ENCODE assay signal across 8 cellular contexts in the genomic region with DNA sequence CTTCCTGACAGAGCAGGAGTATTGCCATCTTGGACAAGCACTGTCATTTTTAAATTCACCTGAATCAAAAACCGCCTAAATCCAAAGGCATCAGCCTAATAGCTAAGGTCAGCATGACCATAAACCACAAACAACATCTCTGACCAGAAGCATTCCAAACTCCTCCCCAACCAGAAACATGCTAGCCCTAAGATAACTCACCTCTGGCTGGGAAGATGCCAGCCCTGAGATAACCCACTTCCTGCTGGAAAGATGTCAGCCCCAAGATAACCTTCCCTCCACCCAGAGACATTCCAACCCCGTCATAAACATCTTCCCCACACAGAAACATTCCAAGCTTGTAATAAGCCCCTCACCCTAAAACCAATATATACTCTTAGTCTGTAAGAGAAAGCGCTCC.
DNase-seq lines count a peak whose midpoint lies in the region; FAIRE-seq and TF ChIP-seq lines count a peak whose summit lies in the region.
"Not testable (repeated sequence)": the region's sequence is repeated elsewhere in the genome, so short reads cannot be mapped to it uniquely, and the experiment has no call there.

No MANE protein-coding gene starts in this region.

- peak; percentile 73 for FAIRE-seq in keratinocyte (lab: Jason Lieb, UNC)

- not testable (repeated sequence) for H3K4me2 ChIP-seq in keratinocyte (ENCODE audit: control insufficient read depth, extremely low read depth, insufficient read depth, low read depth, low read length); trophoblast cell (ENCODE audit: low read length)

- not testable (repeated sequence) for H3K23ac ChIP-seq in trophoblast cell (ENCODE audit: low read length)

- H3K36me3 ChIP-seq in keratinocyte (ENCODE audit: control insufficient read depth in 2 of 2, extremely low read depth in 1 of 2, insufficient read depth in 2 of 2, low read length in 2 of 2); trophoblast cell (ENCODE audit: control insufficient read depth in 1 of 2, insufficient read depth in 2 of 2, low read length in 2 of 2): not testable (repeated sequence)

- H3K9me1 ChIP-seq in keratinocyte (ENCODE audit: control insufficient read depth, extremely low read depth, insufficient read depth, low read length) = not testable (repeated sequence)

- H3K27me3 ChIP-seq in keratinocyte (ENCODE audit: control insufficient read depth, extremely low read depth, insufficient read depth, low read length); trophoblast cell (ENCODE audit: insufficient read depth, low read length): not testable (repeated sequence)

- not testable (repeated sequence) for H3K9me3 ChIP-seq in keratinocyte (ENCODE audit: control insufficient read depth, low read depth, low read length); trophoblast cell (ENCODE audit: insufficient read depth, low read depth, low read length)

- not testable (repeated sequence) for TF ChIP-seq CTCF in AG10803 (conservative IDR thresholded peaks at IDR 0.05; ENCODE audit: low read length); choroid plexus epithelial cell (conservative IDR thresholded peaks at IDR 0.05; ENCODE audit: low read depth, low read length); keratinocyte (optimal IDR thresholded peaks at IDR 0.05 in 1 of 3, IDR thresholded peaks at IDR 0.05 in 1 of 3, conservative IDR thresholded peaks at IDR 0.05 in 1 of 3; ENCODE audit: extremely low read depth in 1 of 3, insufficient read depth in 2 of 3, low read length in 3 of 3)

- not testable (repeated sequence) for H2AK5ac ChIP-seq in trophoblast cell (ENCODE audit: low read length)

- no CpG with 5 or more reads among the region's 3 CpGs for WGBS in trophoblast cell (ENCODE audit: extremely low coverage, insufficient coverage, insufficient read length)

- H2BK5ac ChIP-seq in trophoblast cell (ENCODE audit: low read depth, low read length, poor library complexity) = not testable (repeated sequence)

- H4K12ac ChIP-seq in trophoblast cell (ENCODE audit: low read depth, low read length) = not testable (repeated sequence)

- not testable (repeated sequence) for H3K79me1 ChIP-seq in trophoblast cell (ENCODE audit: low read length)

- H4K8ac ChIP-seq in trophoblast cell (ENCODE audit: low read depth, low read length) = not testable (repeated sequence)

- peak overlapping the region; percentile 50 for H2BK120ac ChIP-seq in trophoblast cell (ENCODE audit: insufficient read depth, low read length, poor library complexity)

- DNase-seq in AG10803 (ENCODE audit: low read depth) (peak; percentile 10), ELF-1 (ENCODE audit: low read depth, low spot score) (peak; percentile 25), HT1080 (ENCODE audit: low read depth) (peak; percentile 36), NCI-H226 (peak; percentile 80), SW480 (ENCODE audit: low spot score) (peak; percentile 34), choroid plexus epithelial cell (ENCODE audit: low read depth) (peak; percentile 12), keratinocyte (ENCODE audit: low read depth, low spot score) (peak; percentile 9)
- not testable (repeated sequence) for DNase-seq in trophoblast cell

- H3K4me3 ChIP-seq in AG10803 (ENCODE audit: low read length); choroid plexus epithelial cell (ENCODE audit: low read depth, low read length); keratinocyte (ENCODE audit: control insufficient read depth in 2 of 3, extremely low read depth in 1 of 3, insufficient read depth in 2 of 3, low read depth in 1 of 3, low read length in 3 of 3); trophoblast cell (ENCODE audit: low read depth, low read length): not testable (repeated sequence)

- not testable (repeated sequence) for H3K14ac ChIP-seq in trophoblast cell (ENCODE audit: low read length)

- not testable (repeated sequence) for H3K79me2 ChIP-seq in keratinocyte (ENCODE audit: control insufficient read depth, insufficient read depth, low read length); trophoblast cell (ENCODE audit: control insufficient read depth, insufficient read depth, low read length, poor library complexity)

- H3K9ac ChIP-seq in keratinocyte (ENCODE audit: control insufficient read depth, extremely low read depth, insufficient read depth, low read length); trophoblast cell (ENCODE audit: low read length): not testable (repeated sequence)

- not testable (repeated sequence) for H3K18ac ChIP-seq in trophoblast cell (ENCODE audit: low read length)

- not testable (repeated sequence) for H2BK12ac ChIP-seq in trophoblast cell (ENCODE audit: low read length)

- peaks cover 13% of the 10 kb centered on the region for H3K4me1 ChIP-seq in keratinocyte (ENCODE audit: control insufficient read depth, extremely low read depth, insufficient read depth, low read length)
- H3K4me1 ChIP-seq in trophoblast cell (ENCODE audit: control insufficient read depth in 1 of 2, insufficient read depth in 2 of 2, low read length in 2 of 2) = not testable (repeated sequence)

- not testable (repeated sequence) for H3K4ac ChIP-seq in trophoblast cell (ENCODE audit: low read depth, low read length)

- dilution Hi-C loops in keratinocyte (cut with MboI; ENCODE audit: extremely low pct_ligation_motif_present, low sequenced_read_pairs) = not testable (repeated sequence)

- H4K91ac ChIP-seq in trophoblast cell (ENCODE audit: low read depth, low read length) = peak overlapping the region; percentile 25

- not testable (repeated sequence) for H2AFZ ChIP-seq in keratinocyte (ENCODE audit: control insufficient read depth, low read length); trophoblast cell (ENCODE audit: insufficient read depth, low read length, poor library complexity)

- H4K20me1 ChIP-seq in keratinocyte (ENCODE audit: control insufficient read depth, extremely low read depth, insufficient read depth, low read length) = not testable (repeated sequence)

- not testable (repeated sequence) for H3K27ac ChIP-seq in keratinocyte (ENCODE audit: control insufficient read depth, insufficient read depth, low read length)
- H3K27ac ChIP-seq in trophoblast cell (ENCODE audit: low read depth, low read length) = peak overlapping the region; percentile 48
